ENCODE assay signal across 11 cellular contexts in the genomic region with DNA sequence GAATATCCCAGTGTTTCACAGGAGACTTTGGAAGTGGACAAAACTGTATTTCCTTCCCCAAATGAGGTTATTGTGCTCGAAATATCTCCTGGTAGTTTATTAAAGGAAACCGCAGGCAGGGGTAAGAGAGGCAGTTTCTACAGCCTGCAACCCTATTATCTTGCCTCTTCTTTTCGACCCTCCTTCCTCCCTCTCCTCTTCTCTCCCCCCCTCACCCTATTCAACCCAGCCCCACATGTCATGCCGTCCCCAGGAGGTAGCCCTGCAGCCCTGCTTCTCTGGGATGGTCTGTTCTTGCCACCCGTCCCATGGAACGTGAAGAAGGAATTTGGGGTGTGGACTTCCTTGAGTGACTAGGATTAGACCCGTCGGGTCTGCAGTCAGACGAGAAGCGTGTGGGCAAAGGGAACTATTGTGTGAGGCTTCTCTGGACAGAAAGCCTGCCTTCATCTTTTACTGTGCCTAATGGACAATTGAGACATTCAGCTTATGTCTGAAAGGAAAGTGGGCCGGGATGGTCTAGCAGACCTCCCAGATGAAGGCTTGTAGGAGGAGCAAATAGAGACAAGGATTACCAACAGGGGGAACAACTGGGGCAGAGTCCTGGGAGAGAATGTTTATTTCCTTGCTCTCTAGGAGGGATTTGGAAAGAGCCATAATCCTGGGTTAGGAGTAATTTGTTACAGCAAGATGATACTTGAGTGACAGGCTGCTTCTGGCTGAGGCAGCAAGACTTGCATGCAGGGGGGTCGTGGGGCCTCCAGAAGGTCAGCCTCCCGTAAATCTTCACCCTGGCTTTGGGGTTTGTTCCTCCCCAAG.
DNase-seq lines count a peak whose midpoint lies in the region; FAIRE-seq lines count a peak whose summit lies in the region.
"Had no signal": no experiment of that assay in that cellular context is flagged by ENCODE, and none has a peak within 500 bp of the region (broad histone marks: within the 10 kb centered on the region; RNA-seq: fewer than 3 reads in every experiment).

No MANE protein-coding gene starts in this region.

- no peak for FAIRE-seq in RCC 7860 (lab: Jason Lieb, UNC)
- FAIRE-seq: pancreas had no signal

- peaks cover 3% of the 10 kb centered on the region for H3K79me1 ChIP-seq in neuronal stem cell (ENCODE audit: low read depth, low read length)

- H3K18ac ChIP-seq in neuronal stem cell (ENCODE audit: low read length) = no peak overlapping the region

- H4K8ac ChIP-seq in neuronal stem cell (ENCODE audit: low read depth, low read length) = no peak overlapping the region

- H3K27ac ChIP-seq in SJCRH30 (peak overlapping the region; percentile 88), neuronal stem cell (replicated peaks; ENCODE audit: low read length) (peak overlapping the region; percentile 4)
- H3K27ac ChIP-seq: pancreas had no signal

- H3K23ac ChIP-seq in neuronal stem cell (ENCODE audit: low read depth, low read length, poor library complexity) = no peak overlapping the region

- H3K27me3 ChIP-seq in SJCRH30 (no peaks in the 10 kb centered on the region), neuronal stem cell (ENCODE audit: control insufficient read depth in 3 of 3, insufficient read depth in 3 of 3, low read depth in 1 of 3, low read length in 3 of 3) (no peaks in the 10 kb centered on the region)
- H3K27me3 ChIP-seq: pancreas had no signal

- peak; percentile 5 to 33 for DNase-seq in AML-193 (lab: John Stamatoyannopoulos, UW)
- peak; percentile 90 to 98 for DNase-seq in SJCRH30
- peak; percentile 22 for DNase-seq in fibroblast of the conjunctiva (ENCODE audit: low read depth)
- peak; percentile 68 for DNase-seq in neuronal stem cell (ENCODE audit: low spot score)
- no peak for DNase-seq in NCI-H2107 treated with DMSO at 0.1 percent for 48 hours (lab: John Stamatoyannopoulos, UW; ENCODE audit: unreplicated experiment)
- DNase-seq in MV-4-11 (lab: John Stamatoyannopoulos, UW) = no peak
- DNase-seq in RCC 7860 (ENCODE audit: low spot score) = no peak
- no peak for DNase-seq in middle frontal gyrus (ENCODE audit: extremely low spot score, low spot score)
- DNase-seq: CD4-positive, alpha-beta T cell; NCI-H226; pancreas had no signal

- H4K91ac ChIP-seq in neuronal stem cell (ENCODE audit: low read depth, low read length, poor library complexity) = no peak overlapping the region

- H3K36me3 ChIP-seq in SJCRH30 (no peaks in the 10 kb centered on the region), neuronal stem cell (replicated peaks in 1 of 2; ENCODE audit: control insufficient read depth in 2 of 2, insufficient read depth in 2 of 2, low read length in 2 of 2) (peaks cover 0 to 10% of the 10 kb centered on the region in 2 donors)
- H3K36me3 ChIP-seq: pancreas had no signal

- no peak overlapping the region for H2BK15ac ChIP-seq in neuronal stem cell (ENCODE audit: low read length)

- no peak overlapping the region for H3K4ac ChIP-seq in neuronal stem cell (ENCODE audit: low read length)

- WGBS in neuronal stem cell (ENCODE audit: extremely low coverage in 2 of 2, insufficient read length in 2 of 2, insufficient replicate concordance in 1 of 2), 2 donors = no CpG with 5 or more reads among the region's 13 CpGs

- no peaks in the 10 kb centered on the region for H3K9me3 ChIP-seq in SJCRH30 (replicated peaks)
- no peaks in the 10 kb centered on the region for H3K9me3 ChIP-seq in neuronal stem cell (replicated peaks in 1 of 2; ENCODE audit: control insufficient read depth in 2 of 2, insufficient read depth in 1 of 2, low read depth in 1 of 2, low read length in 2 of 2)
- H3K9me3 ChIP-seq: pancreas had no signal

- peak overlapping the region; percentile 55 for H3K4me2 ChIP-seq in neuronal stem cell (ENCODE audit: insufficient read depth, low read length, poor library complexity, severe bottlenecking)

- no peak overlapping the region for H2BK5ac ChIP-seq in neuronal stem cell (ENCODE audit: low read length)

- no peak overlapping the region for H2AFZ ChIP-seq in neuronal stem cell (ENCODE audit: low read length)

- no peak overlapping the region for H2BK120ac ChIP-seq in neuronal stem cell (ENCODE audit: low read depth, low read length)

- H3K4me1 ChIP-seq in SJCRH30 (peaks cover 31% of the 10 kb centered on the region), neuronal stem cell (ENCODE audit: control insufficient read depth in 2 of 2, insufficient read depth in 1 of 2, low read depth in 1 of 2, low read length in 2 of 2) (peaks cover 27 to 36% of the 10 kb centered on the region in 2 donors)

- no peak overlapping the region for H2AK5ac ChIP-seq in neuronal stem cell (ENCODE audit: low read depth, low read length)

- no peak overlapping the region for H3K14ac ChIP-seq in neuronal stem cell (ENCODE audit: low read length)

- no peak overlapping the region for H2BK12ac ChIP-seq in neuronal stem cell (ENCODE audit: low read length)

- peak overlapping the region; percentile 34 for H3K4me3 ChIP-seq in SJCRH30
- H3K4me3 ChIP-seq in neuronal stem cell (ENCODE audit: low read length in 2 of 2) = peak overlapping the region; percentile 24 to 59
- H3K4me3 ChIP-seq: pancreas had no signal

- H3K9ac ChIP-seq in neuronal stem cell (ENCODE audit: low read depth, low read length, poor library complexity) = no peak overlapping the region

Comparison
In these comparisons a context has a peak if more than half of its experiments do, and no peak if none do; other contexts are left out.
1. DNase-seq: peak in AML-193 (2 of 2), SJCRH30 (2 of 2), fibroblast of the conjunctiva (single experiment) and neuronal stem cell (single experiment); none in NCI-H2107 treated with DMSO at 0.1 percent for 48 hours (single experiment), MV-4-11 (single experiment), RCC 7860 (single experiment) and middle frontal gyrus (single experiment).